In genomic region chr10:91412688-91413087, GRCh38 we compare ENCODE assay signal across 28 cellular contexts. TPM values are rescaled to one million over a fixed set of nuclear protein-coding genes. Genes with fewer than 3 reads are reported as not detected.
DNase-seq lines count a peak whose midpoint lies in the region; ATAC-seq and TF ChIP-seq lines count a peak whose summit lies in the region.
"Had no signal": no experiment of that assay in that cellular context is flagged by ENCODE, and none has a peak within 500 bp of the region (broad histone marks: within the 10 kb centered on the region; RNA-seq: fewer than 3 reads in every experiment).

No MANE protein-coding gene starts in this region.

- H4K20me1 ChIP-seq in DND-41 (ENCODE audit: insufficient read depth, low read length) (no peaks in the 10 kb centered on the region), neural cell (ENCODE audit: insufficient read depth) (no peaks in the 10 kb centered on the region)

- no peak for DNase-seq in DND-41
- DNase-seq in SK-N-MC (ENCODE audit: low read depth, low spot score), result no peak
- no peak for DNase-seq in fibroblast of pulmonary artery (ENCODE audit: low read depth)
- DNase-seq in NCI-H1436 (lab: John Stamatoyannopoulos, UW), result no peak
- DNase-seq in stimulated activated CD4-positive, alpha-beta T cell treated with anti-CD3 and anti-CD28 coated beads, Interleukin-12 subunit alpha, Interleukin-12 subunit beta, amount 100 ng/mL, for 4 hours, result no peak
- no peak for DNase-seq in DMS 273 treated with DMSO at 0.1 percent for 48 hours (lab: John Stamatoyannopoulos, UW)
- DNase-seq: 8988T; activated CD4-positive, alpha-beta T cell treated with anti-CD3 and anti-CD28 coated beads, Interleukin-2, amount 10 ng/mL, durations not matched to agents 7 days and 5 days; activated gamma-delta T cell; Caco-2; caudate nucleus; gastrocnemius medialis; GDM1; GOT3; hippocampal formation; immature natural killer cell; KBM-7; NCI-H1092; NCI-H187; ovary; testis; uterus had no signal

- H2AFZ ChIP-seq in DND-41 (ENCODE audit: low read depth, low read length) (no peak overlapping the region), neural cell (ENCODE audit: low read depth, low read length) (no peak overlapping the region)

- H3K9me3 ChIP-seq in DND-41 (ENCODE audit: insufficient read depth, low read length, severe bottlenecking), result no peaks in the 10 kb centered on the region
- no peaks in the 10 kb centered on the region for H3K9me3 ChIP-seq in SK-N-MC (ENCODE audit: low read depth, low read length)
- no peaks in the 10 kb centered on the region for H3K9me3 ChIP-seq in neural cell (ENCODE audit: low read length)
- H3K9me3 ChIP-seq: ascending aorta, Caco-2, gastrocnemius medialis, ovary, testis, uterus had no signal

- peaks cover 11% of the 10 kb centered on the region for H3F3A ChIP-seq in neural cell (ENCODE audit: insufficient read depth, low read length, poor library complexity, severe bottlenecking)

- H3K9ac ChIP-seq in DND-41 (ENCODE audit: low read depth, low read length) (no peak overlapping the region), SK-N-MC (ENCODE audit: insufficient read length) (no peak overlapping the region), neural cell (ENCODE audit: low read length) (no peak overlapping the region)

- peaks cover 43% of the 10 kb centered on the region for H3K4me1 ChIP-seq in DND-41 (ENCODE audit: insufficient read depth, low read length)
- H3K4me1 ChIP-seq: Caco-2 had no signal

- H3K9me2 ChIP-seq in neural cell (ENCODE audit: insufficient read depth, low read length), result no peaks in the 10 kb centered on the region

- no peak overlapping the region for H3K27ac ChIP-seq in DND-41 (ENCODE audit: low read length)
- no peak overlapping the region for H3K27ac ChIP-seq in SK-N-MC
- no peak overlapping the region for H3K27ac ChIP-seq in neural cell (ENCODE audit: low read length)
- H3K27ac ChIP-seq: ascending aorta, gastrocnemius medialis, ovary, skin epidermis, testis, uterus had no signal

- H3K27me3 ChIP-seq in DND-41 (ENCODE audit: insufficient read depth, low read length, poor library complexity) (no peaks in the 10 kb centered on the region), neural cell (ENCODE audit: insufficient read depth, low read depth, low read length) (no peaks in the 10 kb centered on the region)
- H3K27me3 ChIP-seq: ascending aorta, gastrocnemius medialis, ovary, testis, uterus had no signal

- no peaks in the 10 kb centered on the region for H3K36me3 ChIP-seq in DND-41 (ENCODE audit: insufficient read depth, low read length)
- H3K36me3 ChIP-seq in SK-N-MC (ENCODE audit: insufficient read depth, low read length), result no peaks in the 10 kb centered on the region
- H3K36me3 ChIP-seq in neural cell (ENCODE audit: insufficient read depth, low read length), result no peaks in the 10 kb centered on the region
- H3K36me3 ChIP-seq: ascending aorta, gastrocnemius medialis, ovary, uterus had no signal

- H3K4me3 ChIP-seq in DND-41 (ENCODE audit: low read depth in 1 of 2, low read length in 2 of 2) (no peak overlapping the region), SK-N-MC (0 out of 2 replicates have a peak overlapping the region, but pooled peaks have one; percentile 85), fibroblast of pulmonary artery (replicated peaks; ENCODE audit: low read depth, low read length) (peak overlapping the region; percentile 8), neural cell (ENCODE audit: low read length) (peak overlapping the region; percentile 87)
- H3K4me3 ChIP-seq: gastrocnemius medialis, ovary, skin epidermis, testis, uterus had no signal

- TF ChIP-seq EP300 in neural cell (conservative IDR thresholded peaks at IDR 0.05; ENCODE audit: poor library complexity, severe bottlenecking), result no peak

- ATAC-seq in DND-41 (ENCODE audit: insufficient read depth, low read depth) (no peak), GM19324 (IDR thresholded peaks at IDR 0.05; ENCODE audit: low FRiP score, unreplicated experiment) (no peak)
- ATAC-seq: gastrocnemius medialis, left lobe of liver had no signal

- TF ChIP-seq CTCF in DND-41 (IDR thresholded peaks at IDR 0.05; ENCODE audit: borderline replicate concordance, extremely low read depth, low read length, poor library complexity, severe bottlenecking) (no peak), fibroblast of pulmonary artery (IDR thresholded peaks at IDR 0.05; ENCODE audit: low read length, missing control alignments) (no peak), neural cell (IDR thresholded peaks at IDR 0.05; ENCODE audit: poor library complexity, severe bottlenecking) (no peak)

- H3K79me2 ChIP-seq in DND-41 (ENCODE audit: insufficient read depth, low read length) (peaks cover 49% of the 10 kb centered on the region), neural cell (replicated peaks; ENCODE audit: insufficient read depth, low read length) (peaks cover 34% of the 10 kb centered on the region)

- TF ChIP-seq RAD21 in neural cell (conservative IDR thresholded peaks at IDR 0.05), result no peak

- H3K4me2 ChIP-seq in DND-41 (ENCODE audit: insufficient read depth, low read length), result peak overlapping the region; percentile 26; the same call in 1 of the 2 replicates
- peak overlapping the region; percentile 76 for H3K4me2 ChIP-seq in neural cell (ENCODE audit: low read length)

TF ChIP-seq in neural cell, 6 proteins besides CTCF, POLR2A, EP300 and RAD21:
- no peak for TF ChIP-seq SMC3 (conservative IDR thresholded peaks at IDR 0.05; ENCODE audit: poor library complexity)
- no peak for TF ChIP-seq MXI1 (conservative IDR thresholded peaks at IDR 0.05; ENCODE audit: poor library complexity, severe bottlenecking)
- no peak for TF ChIP-seq POLR2AphosphoS5 (IDR thresholded peaks at IDR 0.05)
- no peak for TF ChIP-seq REST (IDR thresholded peaks at IDR 0.05; ENCODE audit: borderline replicate concordance)
- TF ChIP-seq EZH2 (IDR thresholded peaks at IDR 0.05; ENCODE audit: borderline replicate concordance, insufficient read depth, low read length, poor library complexity, severe bottlenecking), result no peak
- TF ChIP-seq TAF1 (IDR thresholded peaks at IDR 0.05; ENCODE audit: low read depth), result no peak

RNA-seq across cellular contexts. Expression of gene HECTD2, which starts 2.5 kb away (rescaled TPM):
- polyA plus RNA-seq in neural cell, result 78.8 and 87.6 TPM in 2 replicates
- 114 and 139 TPM in 2 replicates for polyA minus RNA-seq in neural cell
- polyA plus RNA-seq: CD14-positive monocyte had no signal

Comparison
In these comparisons a context has a peak if more than half of its experiments do, and no peak if none do; other contexts are left out.
1. H3K4me3 ChIP-seq: peak in SK-N-MC (single experiment), fibroblast of pulmonary artery (single experiment) and neural cell (single experiment); none in DND-41 (0 of 2).